Comparison of ENCODE assay signal across 9 cellular contexts in genomic region chr1:154463512-154463990, GRCh38. TPM values are rescaled to one million over a fixed set of nuclear protein-coding genes. Genes with fewer than 3 reads are reported as not detected.
A peak's percentile ranks its signal among the peaks of the same experiment; 100 is the strongest.
DNase-seq lines count a peak whose midpoint lies in the region; ATAC-seq and TF ChIP-seq lines count a peak whose summit lies in the region.
"Had no signal": no experiment of that assay in that cellular context is flagged by ENCODE, and none has a peak within 500 bp of the region (broad histone marks: within the 10 kb centered on the region; RNA-seq: fewer than 3 reads in every experiment).

No MANE protein-coding gene starts in this region.

- H3K36me3 ChIP-seq in IMR-90 (ENCODE audit: control insufficient read depth, insufficient read depth, low read length), result peaks cover 23% of the 10 kb centered on the region; the same call in 1 of the 2 replicates

- H3K4me2 ChIP-seq in IMR-90 (ENCODE audit: low read depth, low read length), result 0 out of 2 replicates have a peak overlapping the region, but pooled peaks have one; percentile 3

- H2AK5ac ChIP-seq in IMR-90 (ENCODE audit: low read depth, low read length), result peak overlapping the region; percentile 89

- peak overlapping the region; percentile 97 for H3K4ac ChIP-seq in IMR-90 (ENCODE audit: low read depth, low read length)

- H3K18ac ChIP-seq in IMR-90 (ENCODE audit: low read depth, low read length), result peak overlapping the region; percentile 85

- peak overlapping the region; percentile 76 for H2BK5ac ChIP-seq in IMR-90 (ENCODE audit: low read depth, low read length, poor library complexity, severe bottlenecking)

- no peak for TF ChIP-seq CTCF in IMR-90 (conservative IDR thresholded peaks at IDR 0.05; ENCODE audit: low read depth, low read length)

- H4K8ac ChIP-seq in IMR-90 (ENCODE audit: low read depth in 2 of 2, low read length in 2 of 2), result peak overlapping the region; percentile 53 to 76; a peak in 3 of 4 replicates

- H3K4me3 ChIP-seq in IMR-90 (ENCODE audit: insufficient read depth, low read depth, low read length), result no peak overlapping the region

- H4K91ac ChIP-seq in IMR-90 (ENCODE audit: insufficient read depth, low read depth, low read length), result peak overlapping the region; percentile 72

- WGBS in IMR-90 (ENCODE audit: extremely low coverage in 2 of 2, insufficient read length in 1 of 2), 2 experiments, result 36% methylated on average over 3 of the region's 4 CpGs; no CpG with 5 or more reads in 1 of the 2 experiments

- peak overlapping the region; percentile 97 for H3K14ac ChIP-seq in IMR-90 (replicated peaks; ENCODE audit: low read depth, low read length)

- peaks cover 9% of the 10 kb centered on the region for H3K9me1 ChIP-seq in IMR-90 (ENCODE audit: insufficient read depth, low read length)

- no peaks in the 10 kb centered on the region for H4K20me1 ChIP-seq in IMR-90 (ENCODE audit: insufficient read depth, low read length)

- peaks cover 8% of the 10 kb centered on the region for H3K4me1 ChIP-seq in IMR-90 (ENCODE audit: control insufficient read depth, insufficient read depth, low read length)

- CTCF ChIA-PET in IMR-90 (lab: Yijun Ruan, JAX), result interaction anchor here (1.2 to 1.4 kb wide), 2 partner anchors 13 to 44 kb away, joined by 3 to 5 read pairs; no protein-coding TSS in a partner anchor

- H2BK15ac ChIP-seq in IMR-90 (ENCODE audit: low read depth, low read length), result peak overlapping the region; percentile 95; the same call in 2 of the 3 replicates

- peak overlapping the region; percentile 94 for H2BK20ac ChIP-seq in IMR-90 (ENCODE audit: low read depth, low read length)

- POLR2A ChIA-PET in IMR-90 (lab: Charles Lee; ENCODE audit: unreplicated experiment), result interaction anchor here (0.6 kb wide), 2 partner anchors 48 to 514 kb away, joined by 3 to 4 read pairs; no protein-coding TSS in a partner anchor

- H2BK120ac ChIP-seq in IMR-90 (ENCODE audit: low read depth, low read length), result peak overlapping the region; percentile 96

- no peak for DNase-seq in IMR-90
- DNase-seq in activated CD8-positive, alpha-beta memory T cell treated with anti-CD3 and anti-CD28 coated beads, Interleukin-2, amount 50 U/mL, for 48 hours, result peak; percentile 72
- DNase-seq in cardiac septum (ENCODE audit: low spot score), result peak; percentile 56
- peak; percentile 16 to 36 for DNase-seq in stimulated activated CD8-positive, alpha-beta memory T cell treated with anti-CD3 and anti-CD28 coated beads, Interleukin-15, amount 100 ng/mL, for 4 hours (ENCODE audit: low read depth in 2 of 2)
- no peak for DNase-seq in head of caudate nucleus
- DNase-seq in SHP77 (lab: John Stamatoyannopoulos, UW), result no peak

- BruUV-seq in IMR-90 (replicated peaks; lab: Mats Ljungman, UMichigan), result no TSS peak

- TF ChIP-seq POLR2A in IMR-90 (IDR thresholded peaks at IDR 0.05; ENCODE audit: low read depth, low read length), result no peak

- H3K56ac ChIP-seq in IMR-90 (ENCODE audit: extremely low read depth, insufficient read depth, low read length), result no peak overlapping the region; the same call in 1 of the 2 replicates

- intact Hi-C loops in IMR-90 (cut with micrococcal nuclease) (loop anchor here (2.0 to 5.0 kb wide), 2 partner anchors 17 to 56 kb away; partner anchors contain the start of gene IL6R), cardiac septum (cut with DNase I) (loop anchor here (5.0 kb wide), 1 partner anchor 61 kb away; no protein-coding TSS in a partner anchor), head of caudate nucleus (cut with DNase I) (no loop called here)

- TF ChIP-seq RAD21 in IMR-90 (IDR thresholded peaks at IDR 0.05; ENCODE audit: low read length), result no peak

- peak overlapping the region; percentile 25 for H4K5ac ChIP-seq in IMR-90 (ENCODE audit: low read depth, low read length)

- no peaks in the 10 kb centered on the region; the same call in 1 of the 2 replicates for H3K9me3 ChIP-seq in IMR-90 (ENCODE audit: control insufficient read depth, insufficient read depth, low read length)

- no peaks in the 10 kb centered on the region for H3K79me1 ChIP-seq in IMR-90 (ENCODE audit: low read depth in 1 of 2, low read length in 2 of 2)

- H2AFZ ChIP-seq in IMR-90 (replicated peaks; ENCODE audit: low read length, poor library complexity), result peak overlapping the region; percentile 73

- dilution Hi-C loops in IMR-90 (cut with HindIII; ENCODE audit: low sequenced_read_pairs, unreplicated experiment), result no loop called here

- H3K23ac ChIP-seq in IMR-90 (ENCODE audit: low read depth, low read length), result peak overlapping the region; percentile 57

- in situ Hi-C loops in IMR-90 (cut with MboI; ENCODE audit: low sequenced_read_pairs), result no loop called here

- H3K9ac ChIP-seq in IMR-90 (ENCODE audit: low read depth, low read length), result no peak overlapping the region

- H3K27ac ChIP-seq in IMR-90 (ENCODE audit: insufficient read depth, low read length), result peak overlapping the region; percentile 86; the same call in 1 of the 2 replicates

- peak overlapping the region; percentile 87 for H2AK9ac ChIP-seq in IMR-90 (replicated peaks; ENCODE audit: low read depth, low read length, poor library complexity)

- no peaks in the 10 kb centered on the region; the same call in 1 of the 2 replicates for H3K27me3 ChIP-seq in IMR-90 (ENCODE audit: control insufficient read depth, insufficient read depth, low read length)

- ATAC-seq in IMR-90 (ENCODE audit: low read depth) (peak; percentile 40), HG03354 (IDR thresholded peaks at IDR 0.05; ENCODE audit: poor library complexity, severe bottlenecking, unreplicated experiment) (no peak), HG03442 (IDR thresholded peaks at IDR 0.05; ENCODE audit: unreplicated experiment) (no peak)

TF ChIP-seq in IMR-90, 13 proteins besides CTCF, POLR2A, EP300 and RAD21:
- no peak for TF ChIP-seq CHD1 (IDR thresholded peaks at IDR 0.05; ENCODE audit: low read depth, low read length)
- no peak for TF ChIP-seq RFX5 (IDR thresholded peaks at IDR 0.05; ENCODE audit: low read depth, low read length)
- no peak for TF ChIP-seq MXI1 (IDR thresholded peaks at IDR 0.05; ENCODE audit: borderline replicate concordance, low read depth, low read length)
- no peak for TF ChIP-seq USF2 (IDR thresholded peaks at IDR 0.05; ENCODE audit: low read depth, low read length)
- no peak for TF ChIP-seq NFE2L2 (IDR thresholded peaks at IDR 0.05; ENCODE audit: low read depth, low read length)
- TF ChIP-seq MAFK (IDR thresholded peaks at IDR 0.05; ENCODE audit: low read depth, low read length), result no peak
- TF ChIP-seq CEBPB (IDR thresholded peaks at IDR 0.05; ENCODE audit: low read depth, low read length), result no peak
- TF ChIP-seq SMC3 (IDR thresholded peaks at IDR 0.05; ENCODE audit: low read depth, low read length), result no peak
- no peak for TF ChIP-seq BHLHE40 (IDR thresholded peaks at IDR 0.05; ENCODE audit: low read depth, low read length)
- no peak for TF ChIP-seq RCOR1 (IDR thresholded peaks at IDR 0.05; ENCODE audit: insufficient replicate concordance, low read length)
- no peak for TF ChIP-seq ELK1 (IDR thresholded peaks at IDR 0.05; ENCODE audit: borderline replicate concordance, low read depth, low read length)
- TF ChIP-seq MAZ (IDR thresholded peaks at IDR 0.05; ENCODE audit: borderline replicate concordance, low read depth, low read length), result no peak
- TF ChIP-seq FOS (IDR thresholded peaks at IDR 0.05; ENCODE audit: low read depth, low read length), result no peak

RNA-seq across cellular contexts. Expression of gene TDRD10, which starts 38.5 kb away (rescaled TPM):
- total RNA-seq in IMR-90 (2012; rRNA removed) (not detected in 2 replicates), cardiac septum (5.0 TPM)
- not detected in 2 replicates for polyA plus RNA-seq in IMR-90 (2012; rRNA removed)
- polyA plus RNA-seq in IMR-90 (2012; cell fraction: cytosol; rRNA removed), result not detected in 2 replicates
- not detected in 2 replicates for polyA plus RNA-seq in IMR-90 (2012; cell fraction: nucleus; rRNA removed; ENCODE audit: low replicate concordance)
- polyA plus RNA-seq: neural cell had no signal

RNA-seq across cellular contexts. Expression of gene SHE, which starts 38.7 kb away (rescaled TPM):
- total RNA-seq in IMR-90 (2012; rRNA removed) (not detected in 2 replicates), cardiac septum (16.8 TPM)
- not detected in 2 replicates for polyA plus RNA-seq in IMR-90 (2012; rRNA removed)
- polyA plus RNA-seq in IMR-90 (2012; cell fraction: cytosol; rRNA removed), result not detected in 2 replicates
- not detected in 2 replicates for polyA plus RNA-seq in IMR-90 (2012; cell fraction: nucleus; rRNA removed; ENCODE audit: low replicate concordance)

RNA-seq across cellular contexts. Expression of gene IL6R, which starts 58.4 kb away (rescaled TPM):
- total RNA-seq in IMR-90 (2012; rRNA removed) (6.1 and 9.5 TPM in 2 replicates), cardiac septum (5.2 TPM)
- polyA plus RNA-seq in IMR-90 (2012; rRNA removed), result 4.7 and 5.3 TPM in 2 replicates
- 5.7 and 6.2 TPM in 2 replicates for polyA plus RNA-seq in IMR-90 (2012; cell fraction: cytosol; rRNA removed)
- 4.5 and 5.6 TPM in 2 replicates for polyA plus RNA-seq in IMR-90 (2012; cell fraction: nucleus; rRNA removed; ENCODE audit: low replicate concordance)
- polyA plus RNA-seq: neural cell had no signal

Comparison
In these comparisons a context has a peak if more than half of its experiments do, and no peak if none do; other contexts are left out.
1. DNase-seq: peak in activated CD8-positive, alpha-beta memory T cell treated with anti-CD3 and anti-CD28 coated beads, Interleukin-2, amount 50 U/mL, for 48 hours (single experiment), cardiac septum (single experiment) and stimulated activated CD8-positive, alpha-beta memory T cell treated with anti-CD3 and anti-CD28 coated beads, Interleukin-15, amount 100 ng/mL, for 4 hours (2 of 2); none in IMR-90 (single experiment), head of caudate nucleus (0 of 42) and SHP77 (0 of 2).
2. RNA of gene SHE, which starts 38.7 kb away (total RNA-seq): 16.8 TPM in cardiac septum (single experiment); not detected in IMR-90; every median in the first group is over 10 times any median in the second.